Comparison of ENCODE assay signal across 35 cellular contexts in the genomic region with DNA sequence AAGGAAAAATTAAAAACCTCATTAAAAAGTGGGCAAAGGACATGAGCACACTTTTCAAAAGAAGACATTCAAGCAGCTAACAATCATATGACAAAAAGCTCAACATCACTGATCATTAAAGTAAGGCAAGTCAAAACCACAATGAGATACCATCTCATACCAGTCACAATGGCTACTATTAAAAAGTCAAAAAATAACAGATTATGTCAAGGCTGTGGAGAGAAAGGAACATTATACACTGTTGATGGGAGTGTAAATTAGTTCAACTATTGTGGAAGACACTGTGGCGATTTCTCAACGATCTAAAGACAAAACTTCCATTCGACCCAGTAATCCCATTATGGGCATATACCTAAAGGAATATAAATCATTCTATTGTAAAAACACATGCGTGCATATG.
"Had no signal": no experiment of that assay in that cellular context is flagged by ENCODE, and none has a peak within 500 bp of the region (broad histone marks: within the 10 kb centered on the region; RNA-seq: fewer than 3 reads in every experiment).

No MANE protein-coding gene starts in this region.

- H3K4me2 ChIP-seq: KMS-11 had no signal

- H3K36me3 ChIP-seq: MG63 had no signal

- H3K9ac ChIP-seq: KMS-11 had no signal

- DNase-seq: Karpas-422, Kasumi-1, KBM-7, KG1, MG63, MM.1S, MV-4-11, NCI-H1048, NCI-H1092, NCI-H1092 treated with DMSO at 0.1 percent for 48 hours, NCI-H1105, NCI-H1105 treated with DMSO at 0.1 percent for 48 hours, NCI-H1417, NCI-H1417 treated with DMSO at 0.1 percent for 48 hours, NCI-H1436, NCI-H1436 treated with DMSO at 0.1 percent for 48 hours, NCI-H146, NCI-H1694, NCI-H1694 treated with DMSO at 0.1 percent for 48 hours, NCI-H187, NCI-H187 treated with DMSO at 0.1 percent for 48 hours, NCI-H1930, NCI-H2029, NCI-H2029 treated with DMSO at 0.1 percent for 48 hours, NCI-H2081, NCI-H2081 treated with DMSO at 0.1 percent for 48 hours, NCI-H2107, NCI-H2171, NCI-H2171 treated with DMSO at 0.1 percent for 48 hours, NCI-H2227 treated with DMSO at 0.1 percent for 48 hours, NCI-H226, NCI-H345, NCI-H446, NCI-H446 treated with DMSO at 0.1 percent for 48 hours had no signal

- H3K4me3 ChIP-seq: MG63 had no signal

- H3K27ac ChIP-seq: KMS-11 had no signal
